In genomic region chr22:40044870-40045834, GRCh38 we compare ENCODE assay signal across 8 cellular contexts. TPM values are rescaled to one million over a fixed set of nuclear protein-coding genes. Genes with fewer than 3 reads are reported as not detected.
DNase-seq lines count a peak whose midpoint lies in the region; ATAC-seq and TF ChIP-seq lines count a peak whose summit lies in the region.

No MANE protein-coding gene starts in this region.

- in situ Hi-C loops in astrocyte of the cerebellum (cut with HindIII; ENCODE audit: low sequenced_read_pairs), result no loop called here

- H3K27ac Mint-ChIP-seq in T-helper 17 cell, result peak overlapping the region; percentile 100

- H3K4me3 ChIP-seq in astrocyte of the cerebellum (ENCODE audit: low read depth, low read length) (peak overlapping the region; percentile 81), iPS-18c (ENCODE audit: insufficient read depth, low read depth, low read length) (peak overlapping the region; percentile 94), skeletal muscle tissue (ENCODE audit: low read length in 3 of 3) (peak overlapping the region; percentile 91 to 98 (median 96))

- peak overlapping the region; percentile 81 to 93 (median 86) for H3K9ac ChIP-seq in skeletal muscle tissue (ENCODE audit: low read depth in 1 of 3, low read length in 3 of 3)

- peaks cover 33% of the 10 kb centered on the region for H3K4me1 Mint-ChIP-seq in T-helper 17 cell

- peak; percentile 44 for DNase-seq in Ammon's horn (ENCODE audit: low spot score)
- DNase-seq in T-helper 17 cell, result peak; percentile 52 to 76 (median 72)
- DNase-seq in astrocyte of the cerebellum (ENCODE audit: low read depth), result no peak
- DNase-seq in epidermal melanocyte (ENCODE audit: insufficient read length, low spot score), result no peak

- peaks cover 33 to 46% (median 34%) of the 10 kb centered on the region in 3 donors for H3K4me1 ChIP-seq in skeletal muscle tissue (ENCODE audit: control insufficient read depth in 3 of 3, insufficient read depth in 3 of 3, low read length in 3 of 3)

- H3K36me3 ChIP-seq in skeletal muscle tissue (ENCODE audit: control insufficient read depth in 3 of 3, insufficient read depth in 3 of 3, low read length in 3 of 3), result no peaks in the 10 kb centered on the region

- peak overlapping the region; percentile 94 for H3K27ac ChIP-seq in skeletal muscle tissue (ENCODE audit: low read depth, low read length)

- peaks cover 3% of the 10 kb centered on the region for H3K36me3 Mint-ChIP-seq in T-helper 17 cell (ENCODE audit: low read depth)

- TF ChIP-seq CTCF in astrocyte of the cerebellum (IDR thresholded peaks at IDR 0.05; ENCODE audit: low read depth, low read length, missing control alignments), result no peak

- no peaks in the 10 kb centered on the region for H3K9me3 ChIP-seq in T-helper 17 cell (ENCODE audit: control insufficient read depth, low read length, poor library complexity, severe bottlenecking)
- H3K9me3 ChIP-seq in iPS-18c (ENCODE audit: control insufficient read depth, insufficient read depth, low read length), result no peaks in the 10 kb centered on the region
- no peaks in the 10 kb centered on the region for H3K9me3 ChIP-seq in skeletal muscle tissue (ENCODE audit: control insufficient read depth in 3 of 3, low read length in 3 of 3)

- H3K4me3 Mint-ChIP-seq in T-helper 17 cell, result peak overlapping the region; percentile 99

- TF ChIP-seq POLR2A in GM19193 (IDR thresholded peaks at IDR 0.05; ENCODE audit: extremely low read depth, insufficient read depth, insufficient read length), result peak; percentile 59

- ATAC-seq in HG03457 (IDR thresholded peaks at IDR 0.05; ENCODE audit: unreplicated experiment) (peak; percentile 10), T-helper 17 cell (peak; percentile 9)

- H3K27me3 Mint-ChIP-seq in T-helper 17 cell, result no peaks in the 10 kb centered on the region

- no peaks in the 10 kb centered on the region for H3K27me3 ChIP-seq in skeletal muscle tissue (ENCODE audit: control insufficient read depth in 3 of 3, insufficient read depth in 3 of 3, low read length in 3 of 3)

RNA-seq across cellular contexts. Expression of gene FAM83F, which starts 50.4 kb away (rescaled TPM):
- total RNA-seq in T-helper 17 cell (1 to 10 TPM; 1.6 to 2.1 TPM), skeletal muscle tissue (under 0.01 TPM)

Comparison
In these comparisons a context has a peak if more than half of its experiments do, and no peak if none do; other contexts are left out.
1. DNase-seq: peak in Ammon's horn (single experiment) and T-helper 17 cell (3 of 3); none in astrocyte of the cerebellum (single experiment) and epidermal melanocyte (single experiment).
2. Peak in every context shown above with its lines, with median percentiles within 50 percentile points of each other: H3K4me3 ChIP-seq.